Comparison of ENCODE assay signal across 24 cellular contexts in genomic region chr18:75879196-75879595, GRCh38.
DNase-seq lines count a peak whose midpoint lies in the region; ATAC-seq, FAIRE-seq and TF ChIP-seq lines count a peak whose summit lies in the region.
"Had no signal": no experiment of that assay in that cellular context is flagged by ENCODE, and none has a peak within 500 bp of the region (broad histone marks: within the 10 kb centered on the region; RNA-seq: fewer than 3 reads in every experiment).

No MANE protein-coding gene starts in this region.

- H3K4me1 Mint-ChIP-seq in astrocyte (ENCODE audit: low read depth, unreplicated experiment), result peaks cover 7% of the 10 kb centered on the region
- H3K4me1 Mint-ChIP-seq in activated T-cell treated with anti-CD3 and anti-CD28 coated beads, Interleukin-2, amount 50 U/mL, for 72 hours (ENCODE audit: low read depth), result no peaks in the 10 kb centered on the region

- H3K4me1 ChIP-seq in astrocyte (ENCODE audit: insufficient read depth, low read length) (no peaks in the 10 kb centered on the region), mesodermal cell (ENCODE audit: control insufficient read depth, insufficient read depth, low read length, poor library complexity, severe bottlenecking) (peaks cover 5% of the 10 kb centered on the region)
- H3K4me1 ChIP-seq: BLaER1 had no signal

- ATAC-seq in HG03175 (IDR thresholded peaks at IDR 0.05; ENCODE audit: unreplicated experiment) (no peak), GM18511 (IDR thresholded peaks at IDR 0.05; ENCODE audit: unreplicated experiment) (no peak), GM21786 (IDR thresholded peaks at IDR 0.05; ENCODE audit: unreplicated experiment) (no peak)
- no peak for ATAC-seq in activated T-cell treated with anti-CD3 and anti-CD28 coated beads, Interleukin-2, amount 50 U/mL, for 72 hours (replicated peaks in 1 of 2)

- no peaks in the 10 kb centered on the region for H3K27me3 Mint-ChIP-seq in astrocyte (ENCODE audit: low read depth, unreplicated experiment)
- H3K27me3 Mint-ChIP-seq in activated T-cell treated with anti-CD3 and anti-CD28 coated beads, Interleukin-2, amount 50 U/mL, for 72 hours (ENCODE audit: low read depth), result no peaks in the 10 kb centered on the region

- H2AFZ ChIP-seq in astrocyte (ENCODE audit: low read depth, low read length), result no peak overlapping the region

- no peaks in the 10 kb centered on the region for H3K36me3 ChIP-seq in astrocyte (ENCODE audit: insufficient read depth, low read length)
- H3K36me3 ChIP-seq in mesodermal cell (ENCODE audit: control insufficient read depth, insufficient read depth, low read length), result no peaks in the 10 kb centered on the region
- H3K36me3 ChIP-seq: BLaER1 had no signal

- H3K27me3 ChIP-seq in astrocyte (ENCODE audit: insufficient read depth, low read length), result no peaks in the 10 kb centered on the region
- H3K27me3 ChIP-seq: BLaER1 had no signal

- TF ChIP-seq CTCF in astrocyte (IDR thresholded peaks at IDR 0.05; ENCODE audit: insufficient read depth, low read depth, low read length), result no peak

- WGBS in mesodermal cell (ENCODE audit: insufficient coverage in 2 of 2), 2 experiments, result 100% methylated on average over 1 of the region's 3 CpGs; no CpG with 5 or more reads in 1 of the 2 experiments

- H3K9ac ChIP-seq in astrocyte (ENCODE audit: low read length), result no peak overlapping the region
- H3K9ac ChIP-seq: BLaER1 had no signal

- no peaks in the 10 kb centered on the region for H3K79me2 ChIP-seq in astrocyte (ENCODE audit: insufficient read depth, low read length)

- no peak overlapping the region for H3K4me3 Mint-ChIP-seq in astrocyte (ENCODE audit: unreplicated experiment)
- H3K4me3 Mint-ChIP-seq in activated T-cell treated with anti-CD3 and anti-CD28 coated beads, Interleukin-2, amount 50 U/mL, for 72 hours, result no peak overlapping the region
- H3K4me3 Mint-ChIP-seq: CD4-positive, alpha-beta T cell had no signal

- DNase-seq in H4 (ENCODE audit: low spot score), result peak; percentile 66
- peak; percentile 63 for DNase-seq in astrocyte (ENCODE audit: low read depth)
- no peak for DNase-seq in activated T-cell treated with anti-CD3 and anti-CD28 coated beads, Interleukin-2, amount 50 U/mL, for 72 hours
- DNase-seq: ACHN; CD4-positive, alpha-beta T cell; COR-L47; DMS 273 treated with DMSO at 0.1 percent for 48 hours; DMS79 treated with DMSO at 0.1 percent for 48 hours; H7; IMR-90; NCI-H1694; NCI-H2081 treated with DMSO at 0.1 percent for 48 hours; NCI-H2171 treated with DMSO at 0.1 percent for 48 hours; NCI-H524 treated with DMSO at 0.1 percent for 48 hours; NCI-H82; OCI-M1; Right ventricle myocardium superior had no signal

- H3K4me3 ChIP-seq in astrocyte (ENCODE audit: insufficient read depth, low read depth, low read length) (no peak overlapping the region), mesodermal cell (ENCODE audit: extremely low read depth, insufficient read depth, low read length, poor library complexity, severe bottlenecking) (no peak overlapping the region)
- H3K4me3 ChIP-seq: BLaER1 had no signal

- no peak overlapping the region for H3K27ac Mint-ChIP-seq in astrocyte (ENCODE audit: unreplicated experiment)
- no peak overlapping the region for H3K27ac Mint-ChIP-seq in activated T-cell treated with anti-CD3 and anti-CD28 coated beads, Interleukin-2, amount 50 U/mL, for 72 hours
- H3K27ac Mint-ChIP-seq: CD4-positive, alpha-beta T cell had no signal

- H3K36me3 Mint-ChIP-seq in astrocyte (ENCODE audit: low read depth, unreplicated experiment), result no peaks in the 10 kb centered on the region
- H3K36me3 Mint-ChIP-seq in activated T-cell treated with anti-CD3 and anti-CD28 coated beads, Interleukin-2, amount 50 U/mL, for 72 hours (ENCODE audit: insufficient read depth in 2 of 2), result no peaks in the 10 kb centered on the region

- H3K4me2 ChIP-seq in astrocyte (ENCODE audit: low read length), result no peak overlapping the region
- H3K4me2 ChIP-seq: BLaER1 had no signal

- no peaks in the 10 kb centered on the region for H3K9me3 ChIP-seq in astrocyte (ENCODE audit: insufficient read depth, low read depth, low read length)
- no peaks in the 10 kb centered on the region for H3K9me3 ChIP-seq in mesodermal cell (ENCODE audit: control insufficient read depth, low read length)

- no peak for FAIRE-seq in astrocyte (lab: Jason Lieb, UNC)
- FAIRE-seq: GM12891, RCC 7860 had no signal

- H3K9me3 Mint-ChIP-seq in astrocyte (ENCODE audit: unreplicated experiment), result peaks cover 19% of the 10 kb centered on the region
- peaks cover 0 to 7% of the 10 kb centered on the region in 2 donors for H3K9me3 Mint-ChIP-seq in activated T-cell treated with anti-CD3 and anti-CD28 coated beads, Interleukin-2, amount 50 U/mL, for 72 hours
- H3K9me3 Mint-ChIP-seq: CD4-positive, alpha-beta T cell had no signal

- H3K27ac ChIP-seq in astrocyte (ENCODE audit: low read depth, low read length) (no peak overlapping the region), mesodermal cell (ENCODE audit: low read depth, low read length, severe bottlenecking) (peak overlapping the region; percentile 33)
- H3K27ac ChIP-seq: BLaER1 had no signal

- H4K20me1 ChIP-seq in astrocyte (ENCODE audit: insufficient read depth, low read length), result no peaks in the 10 kb centered on the region
- H4K20me1 ChIP-seq: BLaER1 had no signal

Comparison
In these comparisons a context has a peak if more than half of its experiments do, and no peak if none do; other contexts are left out.
1. DNase-seq: peak in H4 (single experiment) and astrocyte (single experiment); none in activated T-cell treated with anti-CD3 and anti-CD28 coated beads, Interleukin-2, amount 50 U/mL, for 72 hours (0 of 2).